Comparison of ENCODE assay signal across 21 cellular contexts in genomic region chr9:133959966-133960567, GRCh38. TPM values are rescaled to one million over a fixed set of nuclear protein-coding genes. Genes with fewer than 3 reads are reported as not detected.
DNase-seq lines count a peak whose midpoint lies in the region; ATAC-seq and TF ChIP-seq lines count a peak whose summit lies in the region.
"Had no signal": no experiment of that assay in that cellular context is flagged by ENCODE, and none has a peak within 500 bp of the region (broad histone marks: within the 10 kb centered on the region; RNA-seq: fewer than 3 reads in every experiment).

No MANE protein-coding gene starts in this region.

- peak overlapping the region; percentile 45; the same call in 1 of the 2 replicates for H3K27ac Mint-ChIP-seq in WTC11
- peak overlapping the region; percentile 92 for H3K27ac Mint-ChIP-seq in stimulated activated naive B cell treated with anti-CD40 and anti-IgM and Interleukin-4, amounts not matched to agents 10 μg/mL and 1 μg/mL and 100 μg/mL, for 72 hours
- H3K27ac Mint-ChIP-seq: natural killer cell; progenitor cell of endocrine pancreas; T-helper 1 cell treated with Interleukin-12 subunit alpha and Interleukin-12 subunit beta and Interleukin-4 antibody, amounts not matched to agents 30 μg/mL and 1 μg/mL, for 36 hours had no signal

- TF ChIP-seq CTCF in GM12875 (IDR thresholded peaks at IDR 0.05; ENCODE audit: borderline replicate concordance, insufficient read depth, low read depth, low read length), result no peak
- no peak for TF ChIP-seq CTCF in WTC11 (IDR thresholded peaks at IDR 0.05)
- no peak for TF ChIP-seq CTCF in lower lobe of right lung (IDR thresholded peaks at IDR 0.05)

- peaks cover 56% of the 10 kb centered on the region for H3K4me1 Mint-ChIP-seq in WTC11
- H3K4me1 Mint-ChIP-seq in stimulated activated naive B cell treated with anti-CD40 and anti-IgM and Interleukin-4, amounts not matched to agents 10 μg/mL and 1 μg/mL and 100 μg/mL, for 72 hours, result peaks cover 64 to 87% of the 10 kb centered on the region in 2 donors

- no peak overlapping the region for H3K27ac ChIP-seq in lower lobe of right lung
- H3K27ac ChIP-seq: cardiac muscle cell, hepatocyte, SJCRH30 had no signal

- ATAC-seq in WTC11 (no peak), lower lobe of right lung (no peak), HG03354 (IDR thresholded peaks at IDR 0.05; ENCODE audit: poor library complexity, severe bottlenecking, unreplicated experiment) (no peak)
- ATAC-seq in stimulated activated naive B cell treated with anti-CD40 and anti-IgM and Interleukin-4, amounts not matched to agents 10 μg/mL and 1 μg/mL and 100 μg/mL, for 72 hours (replicated peaks), result no peak
- ATAC-seq: natural killer cell had no signal

- H3K4me3 Mint-ChIP-seq in WTC11, result no peak overlapping the region
- peak overlapping the region; percentile 63 to 65 for H3K4me3 Mint-ChIP-seq in stimulated activated naive B cell treated with anti-CD40 and anti-IgM and Interleukin-4, amounts not matched to agents 10 μg/mL and 1 μg/mL and 100 μg/mL, for 72 hours
- H3K4me3 Mint-ChIP-seq: natural killer cell; T-helper 1 cell treated with Interleukin-12 subunit alpha and Interleukin-12 subunit beta and Interleukin-4 antibody, amounts not matched to agents 30 μg/mL and 1 μg/mL, for 36 hours had no signal

- peaks cover 11% of the 10 kb centered on the region for H3K9me3 ChIP-seq in lower lobe of right lung

- DNase-seq in WTC11 (ENCODE audit: low spot score) (no peak), lower lobe of right lung (peak; percentile 35), glomerular visceral epithelial cell (ENCODE audit: extremely low spot score) (no peak), DMS53 treated with DMSO at 0.1 percent for 48 hours (lab: John Stamatoyannopoulos, UW; ENCODE audit: unreplicated experiment) (no peak)
- no peak for DNase-seq in stimulated activated naive B cell treated with anti-CD40 and anti-IgM and Interleukin-4, amounts not matched to agents 10 μg/mL and 1 μg/mL and 100 μg/mL, for 72 hours
- DNase-seq: activated CD4-positive, alpha-beta T cell treated with anti-CD3 and anti-CD28 coated beads, Interleukin-2, amount 50 U/mL, for 4 hours; activated effector memory CD4-positive, alpha-beta T cell treated with Interleukin-2 at 50 U/mL for 16 hours; EL; mammary epithelial cell; natural killer cell; NCI-H1694; NCI-H526 treated with DMSO at 0.1 percent for 48 hours; SJCRH30; stimulated activated CD4-positive, alpha-beta T cell treated with anti-CD3 and anti-CD28 coated beads, Interleukin-1b, Interleukin-23, amount 100 ng/mL, for 48 hours; stimulated activated naive CD4-positive, alpha-beta T cell treated with Interleukin-2 at 50 U/mL for 16 hours had no signal

- POLR2A ChIA-PET in WTC11 (lab: Charles Lee), result no interaction called here

- H3K4me3 ChIP-seq in GM12875 (ENCODE audit: low read depth, low read length) (peak overlapping the region; percentile 49), lower lobe of right lung (no peak overlapping the region)
- H3K4me3 ChIP-seq: cardiac muscle cell, hepatocyte, SJCRH30 had no signal

- H3K9me3 Mint-ChIP-seq in WTC11, result peaks cover 8% of the 10 kb centered on the region
- peaks cover 3 to 4% of the 10 kb centered on the region in 2 donors for H3K9me3 Mint-ChIP-seq in stimulated activated naive B cell treated with anti-CD40 and anti-IgM and Interleukin-4, amounts not matched to agents 10 μg/mL and 1 μg/mL and 100 μg/mL, for 72 hours

- H3K27me3 Mint-ChIP-seq in WTC11 (ENCODE audit: low read depth), result no peaks in the 10 kb centered on the region
- no peaks in the 10 kb centered on the region for H3K27me3 Mint-ChIP-seq in stimulated activated naive B cell treated with anti-CD40 and anti-IgM and Interleukin-4, amounts not matched to agents 10 μg/mL and 1 μg/mL and 100 μg/mL, for 72 hours
- H3K27me3 Mint-ChIP-seq: progenitor cell of endocrine pancreas had no signal

- no peaks in the 10 kb centered on the region for H3K27me3 ChIP-seq in lower lobe of right lung (ENCODE audit: low read depth)
- H3K27me3 ChIP-seq: cardiac muscle cell, hepatocyte, SJCRH30 had no signal

- intact Hi-C loops in lower lobe of right lung (cut with DNase I), result no loop called here

- H3K36me3 Mint-ChIP-seq in WTC11, result peaks cover 6% of the 10 kb centered on the region
- H3K36me3 Mint-ChIP-seq in stimulated activated naive B cell treated with anti-CD40 and anti-IgM and Interleukin-4, amounts not matched to agents 10 μg/mL and 1 μg/mL and 100 μg/mL, for 72 hours, result peaks cover 10 to 24% of the 10 kb centered on the region in 2 donors

- H3K4me1 ChIP-seq in lower lobe of right lung, result peaks cover 54% of the 10 kb centered on the region

- H3K36me3 ChIP-seq in lower lobe of right lung, result no peaks in the 10 kb centered on the region
- H3K36me3 ChIP-seq: cardiac muscle cell, SJCRH30 had no signal

- CTCF ChIA-PET in WTC11 (lab: Charles Lee), result interaction anchor here (1.3 kb wide), 1 partner anchor 217 kb away, joined by 4 read pairs; no protein-coding TSS in a partner anchor

TF ChIP-seq in WTC11, 78 proteins besides CTCF, POLR2A, EP300 and RAD21:
- TF ChIP-seq NFYB (CRISPR knock-in tag; conservative IDR thresholded peaks at IDR 0.05; ENCODE audit: low read depth) (no peak), ZNF317 (CRISPR knock-in tag; IDR thresholded peaks at IDR 0.05; ENCODE audit: borderline replicate concordance, low read depth) (no peak), GTF2I (CRISPR knock-in tag; conservative IDR thresholded peaks at IDR 0.05) (no peak), MAX (CRISPR knock-in tag; IDR thresholded peaks at IDR 0.05) (no peak), NFATC4 (CRISPR knock-in tag; IDR thresholded peaks at IDR 0.05) (no peak), KAT7 (CRISPR knock-in tag; IDR thresholded peaks at IDR 0.05; ENCODE audit: borderline replicate concordance) (no peak), ZNF423 (CRISPR knock-in tag; IDR thresholded peaks at IDR 0.05) (no peak), HMGA2 (CRISPR knock-in tag; IDR thresholded peaks at IDR 0.05) (no peak), JUN (CRISPR knock-in tag; IDR thresholded peaks at IDR 0.05) (no peak), ZNF425 (CRISPR knock-in tag; conservative IDR thresholded peaks at IDR 0.05) (no peak), PRRX2 (CRISPR knock-in tag; IDR thresholded peaks at IDR 0.05) (no peak), NR3C1 (CRISPR knock-in tag; conservative IDR thresholded peaks at IDR 0.05; ENCODE audit: low read depth) (no peak)
- TF ChIP-seq, protein P1, sequence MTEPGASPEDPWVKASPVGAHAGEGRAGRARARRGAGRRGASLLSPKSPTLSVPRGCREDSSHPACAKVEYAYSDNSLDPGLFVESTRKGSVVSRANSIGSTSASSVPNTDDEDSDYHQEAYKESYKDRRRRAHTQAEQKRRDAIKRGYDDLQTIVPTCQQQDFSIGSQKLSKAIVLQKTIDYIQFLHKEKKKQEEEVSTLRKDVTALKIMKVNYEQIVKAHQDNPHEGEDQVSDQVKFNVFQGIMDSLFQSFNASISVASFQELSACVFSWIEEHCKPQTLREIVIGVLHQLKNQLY (CRISPR knock-in tag; IDR thresholded peaks at IDR 0.05), result no peak
- TF ChIP-seq, protein P2, sequence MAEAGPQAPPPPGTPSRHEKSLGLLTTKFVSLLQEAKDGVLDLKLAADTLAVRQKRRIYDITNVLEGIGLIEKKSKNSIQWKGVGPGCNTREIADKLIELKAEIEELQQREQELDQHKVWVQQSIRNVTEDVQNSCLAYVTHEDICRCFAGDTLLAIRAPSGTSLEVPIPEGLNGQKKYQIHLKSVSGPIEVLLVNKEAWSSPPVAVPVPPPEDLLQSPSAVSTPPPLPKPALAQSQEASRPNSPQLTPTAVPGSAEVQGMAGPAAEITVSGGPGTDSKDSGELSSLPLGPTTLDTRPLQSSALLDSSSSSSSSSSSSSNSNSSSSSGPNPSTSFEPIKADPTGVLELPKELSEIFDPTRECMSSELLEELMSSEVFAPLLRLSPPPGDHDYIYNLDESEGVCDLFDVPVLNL (CRISPR knock-in tag; IDR thresholded peaks at IDR 0.05; ENCODE audit: borderline replicate concordance, low read depth), result no peak

RNA-seq across cellular contexts. Expression of gene VAV2, which starts 32.1 kb away (rescaled TPM):
- total RNA-seq in WTC11 (2021), result 31.1 to 39.7 TPM (median 34.9 TPM) in 3 replicates
- 26.9 TPM for total RNA-seq in lower lobe of right lung
